ENCODE assay signal across 13 cellular contexts in the genomic region with DNA sequence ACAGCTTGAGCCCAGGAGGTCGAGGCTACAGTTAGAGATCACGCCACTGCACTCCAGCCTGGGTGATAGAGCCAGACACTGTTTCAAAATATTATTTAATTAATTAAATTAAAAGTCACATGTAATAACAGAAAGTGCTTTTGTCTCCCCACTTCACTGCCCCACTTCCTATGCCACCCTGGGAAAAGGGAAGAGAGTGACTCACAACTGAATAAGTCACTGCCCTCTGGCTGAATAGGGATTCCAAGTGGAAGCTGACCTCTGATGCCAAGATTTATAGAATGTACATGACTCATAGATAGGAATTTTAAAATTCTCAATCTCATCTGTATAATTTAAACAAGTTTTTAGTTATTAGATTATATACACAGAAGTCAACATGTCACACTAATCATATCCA. TPM values are rescaled to one million over a fixed set of nuclear protein-coding genes. Genes with fewer than 3 reads are reported as not detected.
DNase-seq lines count a peak whose midpoint lies in the region; ATAC-seq and TF ChIP-seq lines count a peak whose summit lies in the region.
"Had no signal": no experiment of that assay in that cellular context is flagged by ENCODE, and none has a peak within 500 bp of the region (broad histone marks: within the 10 kb centered on the region; RNA-seq: fewer than 3 reads in every experiment).

No MANE protein-coding gene starts in this region.

- ATAC-seq in IMR-90 (ENCODE audit: low read depth) (peak; percentile 11), left ventricle myocardium superior (no peak)
- ATAC-seq: activated CD4-positive, alpha-beta T cell treated with anti-CD3 and anti-CD28 coated beads for 36 hours had no signal

- H3K56ac ChIP-seq in IMR-90 (ENCODE audit: extremely low read depth, insufficient read depth, low read length) = no peak overlapping the region

- no peak overlapping the region for H2BK12ac ChIP-seq in mesenchymal stem cell (ENCODE audit: low read length in 2 of 2)

- H2AK5ac ChIP-seq in IMR-90 (ENCODE audit: low read depth, low read length) (peak overlapping the region; percentile 29; the same call in 1 of the 2 replicates), mesenchymal stem cell (ENCODE audit: low read length, severe bottlenecking) (no peak overlapping the region)

- H2BK15ac ChIP-seq in IMR-90 (ENCODE audit: low read depth, low read length) (no peak overlapping the region), mesenchymal stem cell (ENCODE audit: low read depth, poor library complexity, severe bottlenecking) (no peak overlapping the region)

- intact Hi-C loops in IMR-90 (cut with micrococcal nuclease) = loop anchor here (10.0 kb wide), 1 partner anchor 203 kb away; a partner anchor contains a TSS
- intact Hi-C loops in mammary epithelial cell (cut with micrococcal nuclease) = loop anchor here (5.0 to 10.0 kb wide), 3 partner anchors 49 to 137 kb away; a partner anchor contains a TSS
- intact Hi-C loops in left ventricle myocardium superior (cut with micrococcal nuclease) = no loop called here

- H2BK5ac ChIP-seq in IMR-90 (ENCODE audit: low read depth, low read length, poor library complexity, severe bottlenecking) (no peak overlapping the region), mesenchymal stem cell (ENCODE audit: low read depth, low read length, poor library complexity, severe bottlenecking) (no peak overlapping the region)

- peaks cover 17 to 48% (median 31%) of the 10 kb centered on the region in 11 experiments for H3K9me3 ChIP-seq in BLaER1 treated with 17β-estradiol and CSF1 and Interleukin-3, amounts not matched to agents 10 nM and 100 nM (replicated peaks in 1 of 11)
- H3K9me3 ChIP-seq in IMR-90 (ENCODE audit: control insufficient read depth, insufficient read depth, low read length) = peaks cover 5% of the 10 kb centered on the region; the same call in 1 of the 2 replicates
- H3K9me3 ChIP-seq in mammary epithelial cell (replicated peaks; ENCODE audit: insufficient read depth, low read length) = peaks cover 22% of the 10 kb centered on the region
- H3K9me3 ChIP-seq in mesenchymal stem cell (ENCODE audit: control insufficient read depth, low read length) = no peaks in the 10 kb centered on the region

- H3K79me2 ChIP-seq in mammary epithelial cell (ENCODE audit: insufficient read depth, low read length) = no peaks in the 10 kb centered on the region

- H3K4ac ChIP-seq in IMR-90 (ENCODE audit: low read depth, low read length) (0 out of 2 replicates have a peak overlapping the region, but pooled peaks have one; percentile 45), mesenchymal stem cell (ENCODE audit: low read depth in 1 of 2, low read length in 2 of 2) (no peak overlapping the region)

- no CpG with 5 or more reads among the region's 2 CpGs for WGBS in IMR-90 (ENCODE audit: extremely low coverage in 2 of 2, insufficient read length in 1 of 2), 2 experiments
- whole genome bisulfite sequencing in mammary epithelial cell (ENCODE audit: low coverage, missing lambda C conversion rate) = 12% methylated on average over 2 of the region's 2 CpGs
- WGBS in mesenchymal stem cell = 50% methylated on average over 1 of the region's 2 CpGs

- peaks cover 8 to 35% (median 22%) of the 10 kb centered on the region in 10 experiments; a peak in 17 of 20 replicates for H3K4me1 ChIP-seq in BLaER1 treated with 17β-estradiol and CSF1 and Interleukin-3, amounts not matched to agents 10 nM and 100 nM
- 0 out of 2 replicates have a peak, but pooled peaks cover 3% of the 10 kb centered on the region for H3K4me1 ChIP-seq in IMR-90 (ENCODE audit: control insufficient read depth, insufficient read depth, low read length)
- H3K4me1 ChIP-seq in mammary epithelial cell (ENCODE audit: insufficient read depth, low read length) = peaks cover 10% of the 10 kb centered on the region
- H3K4me1 ChIP-seq in mesenchymal stem cell (ENCODE audit: control insufficient read depth, insufficient read depth, low read depth, low read length) = peaks cover 7% of the 10 kb centered on the region

- H3K79me1 ChIP-seq in IMR-90 (ENCODE audit: low read depth in 1 of 2, low read length in 2 of 2) (peaks cover 4 to 6% of the 10 kb centered on the region in 2 experiments; a peak in 2 of 4 replicates), mesenchymal stem cell (replicated peaks; ENCODE audit: low read length, poor library complexity, severe bottlenecking) (peaks cover 2% of the 10 kb centered on the region)

- no peak overlapping the region for H2AK9ac ChIP-seq in IMR-90 (replicated peaks; ENCODE audit: low read depth, low read length, poor library complexity)

- H3K9me1 ChIP-seq in IMR-90 (ENCODE audit: insufficient read depth, low read length) = no peaks in the 10 kb centered on the region

- H3K4me3 ChIP-seq in BLaER1 treated with 17β-estradiol and CSF1 and Interleukin-3, amounts not matched to agents 10 nM and 100 nM = no peak overlapping the region
- H3K4me3 ChIP-seq in IMR-90 (ENCODE audit: insufficient read depth, low read depth, low read length) (no peak overlapping the region), mammary epithelial cell (replicated peaks in 1 of 3; ENCODE audit: insufficient read depth in 1 of 3, low read depth in 2 of 3, low read length in 3 of 3) (no peak overlapping the region), mesenchymal stem cell (ENCODE audit: insufficient read depth in 1 of 2, low read depth in 1 of 2, low read length in 2 of 2) (no peak overlapping the region)

- no peak for TF ChIP-seq POLR2A in IMR-90 (IDR thresholded peaks at IDR 0.05; ENCODE audit: low read depth, low read length)

- TF ChIP-seq CTCF in IMR-90 (conservative IDR thresholded peaks at IDR 0.05; ENCODE audit: low read depth, low read length) = no peak
- no peak for TF ChIP-seq CTCF in mammary epithelial cell (conservative IDR thresholded peaks at IDR 0.05 in 1 of 2, IDR thresholded peaks at IDR 0.05 in 1 of 2; ENCODE audit: extremely low read depth in 1 of 2, insufficient read depth in 1 of 2, low read depth in 1 of 2, low read length in 2 of 2)

- DNase-seq in IMR-90 = peak; percentile 37
- DNase-seq in mammary epithelial cell = peak; percentile 86
- peak; percentile 47 for DNase-seq in mesenchymal stem cell
- DNase-seq in cerebellum (ENCODE audit: low spot score) = no peak
- DNase-seq in stimulated activated CD8-positive, alpha-beta memory T cell treated with anti-CD3 and anti-CD28 coated beads, Interleukin-4, amount 100 ng/mL, for 48 hours = no peak
- DNase-seq in stimulated activated CD4-positive, alpha-beta T cell treated with anti-CD3 and anti-CD28 coated beads, Interleukin-2, amount 100 ng/mL, for 24 hours = no peak
- DNase-seq in left ventricle myocardium superior = no peak
- DNase-seq: activated CD4-positive, alpha-beta T cell treated with anti-CD3 and anti-CD28 coated beads for 36 hours; DMS79 treated with DMSO at 0.1 percent for 48 hours; NCI-H1694; stimulated activated CD4-positive, alpha-beta T cell treated with anti-CD3 and anti-CD28 coated beads, Interleukin-4, amount 100 ng/mL, for 24 hours had no signal

- no peak overlapping the region for H3K27ac ChIP-seq in BLaER1 treated with 17β-estradiol and CSF1 and Interleukin-3, amounts not matched to agents 10 nM and 100 nM
- H3K27ac ChIP-seq in IMR-90 (ENCODE audit: insufficient read depth, low read length) (no peak overlapping the region; the same call in 1 of the 2 replicates), mammary epithelial cell (ENCODE audit: insufficient read depth, low read depth, low read length) (peak overlapping the region; percentile 44), mesenchymal stem cell (ENCODE audit: low read length, poor library complexity, severe bottlenecking) (no peak overlapping the region)

- no peak overlapping the region for H2BK20ac ChIP-seq in IMR-90 (ENCODE audit: low read depth, low read length)

- H3K18ac ChIP-seq in IMR-90 (ENCODE audit: low read depth, low read length) (no peak overlapping the region), mesenchymal stem cell (ENCODE audit: low read depth in 1 of 2, low read length in 2 of 2) (no peak overlapping the region)

- H3K23ac ChIP-seq in IMR-90 (ENCODE audit: low read depth, low read length) = no peak overlapping the region
- no peak overlapping the region for H3K23ac ChIP-seq in mesenchymal stem cell (ENCODE audit: low read length in 2 of 2)

- TF ChIP-seq RAD21 in IMR-90 (IDR thresholded peaks at IDR 0.05; ENCODE audit: low read length) = no peak

- no peak overlapping the region for H4K5ac ChIP-seq in IMR-90 (ENCODE audit: low read depth, low read length)

- peak overlapping the region in 7 of 11 experiments; percentile 1 to 86 (median 48); a peak in 10 of 22 replicates for H3K4me2 ChIP-seq in BLaER1 treated with 17β-estradiol and CSF1 and Interleukin-3, amounts not matched to agents 10 nM and 100 nM
- H3K4me2 ChIP-seq in IMR-90 (ENCODE audit: low read depth, low read length) = no peak overlapping the region
- H3K4me2 ChIP-seq in mammary epithelial cell (ENCODE audit: insufficient read depth, low read depth, low read length) = peak overlapping the region; percentile 9
- H3K4me2 ChIP-seq in mesenchymal stem cell (ENCODE audit: low read length, poor library complexity, severe bottlenecking) = no peak overlapping the region

- peaks cover 13 to 37% (median 29%) of the 10 kb centered on the region in 11 experiments for H3K36me3 ChIP-seq in BLaER1 treated with 17β-estradiol and CSF1 and Interleukin-3, amounts not matched to agents 10 nM and 100 nM
- H3K36me3 ChIP-seq in IMR-90 (ENCODE audit: control insufficient read depth, insufficient read depth, low read length) (peaks cover 6% of the 10 kb centered on the region), mammary epithelial cell (ENCODE audit: insufficient read depth, low read length) (no peaks in the 10 kb centered on the region), mesenchymal stem cell (ENCODE audit: control insufficient read depth in 1 of 2, insufficient read depth in 2 of 2, low read depth in 1 of 2, low read length in 2 of 2) (no peaks in the 10 kb centered on the region)

- no peak overlapping the region for H3K14ac ChIP-seq in IMR-90 (replicated peaks; ENCODE audit: low read depth, low read length)
- H3K14ac ChIP-seq in mesenchymal stem cell (ENCODE audit: low read length in 2 of 2) = no peak overlapping the region

- BruUV-seq in IMR-90 (replicated peaks; lab: Mats Ljungman, UMichigan) (no TSS peak), mammary epithelial cell (replicated peaks; lab: Mats Ljungman, UMichigan) (no TSS peak)

- peak overlapping the region; percentile 25; the same call in 1 of the 2 replicates for H2BK120ac ChIP-seq in IMR-90 (ENCODE audit: low read depth, low read length)
- H2BK120ac ChIP-seq in mesenchymal stem cell (ENCODE audit: low read depth, low read length) = no peak overlapping the region

- dilution Hi-C loops in IMR-90 (cut with HindIII; ENCODE audit: low sequenced_read_pairs, unreplicated experiment) (no loop called here), mammary epithelial cell (cut with HindIII; ENCODE audit: low sequenced_read_pairs) (no loop called here)

- in situ Hi-C loops in IMR-90 (cut with MboI; ENCODE audit: low sequenced_read_pairs) (no loop called here), mammary epithelial cell (cut with MboI; ENCODE audit: low sequenced_read_pairs in 2 of 2) (no loop called here)

- POLR2A ChIA-PET in IMR-90 (lab: Charles Lee; ENCODE audit: unreplicated experiment) = no interaction called here

- no peaks in the 10 kb centered on the region for H4K20me1 ChIP-seq in BLaER1 treated with 17β-estradiol and CSF1 and Interleukin-3, amounts not matched to agents 10 nM and 100 nM
- H4K20me1 ChIP-seq in IMR-90 (ENCODE audit: insufficient read depth, low read length) (no peaks in the 10 kb centered on the region), mammary epithelial cell (ENCODE audit: insufficient read depth, low read length) (no peaks in the 10 kb centered on the region)

- H4K8ac ChIP-seq in IMR-90 (ENCODE audit: low read depth in 2 of 2, low read length in 2 of 2) (peak overlapping the region in 1 of 2 experiments; percentile 26; a peak in 1 of 4 replicates), mesenchymal stem cell (ENCODE audit: low read length) (no peak overlapping the region)

- no peaks in the 10 kb centered on the region for H3K27me3 ChIP-seq in BLaER1 treated with 17β-estradiol and CSF1 and Interleukin-3, amounts not matched to agents 10 nM and 100 nM
- no peaks in the 10 kb centered on the region for H3K27me3 ChIP-seq in IMR-90 (ENCODE audit: control insufficient read depth, insufficient read depth, low read length)
- H3K27me3 ChIP-seq in mammary epithelial cell (ENCODE audit: insufficient read depth, low read length) = no peaks in the 10 kb centered on the region
- H3K27me3 ChIP-seq in mesenchymal stem cell (ENCODE audit: control insufficient read depth in 1 of 2, insufficient read depth in 1 of 2, low read length in 2 of 2) = no peaks in the 10 kb centered on the region

- no peak overlapping the region for H3K9ac ChIP-seq in BLaER1 treated with 17β-estradiol and CSF1 and Interleukin-3, amounts not matched to agents 10 nM and 100 nM
- H3K9ac ChIP-seq in IMR-90 (ENCODE audit: low read depth, low read length) (no peak overlapping the region), mammary epithelial cell (ENCODE audit: insufficient read depth, low read length) (no peak overlapping the region), mesenchymal stem cell (ENCODE audit: low read length) (no peak overlapping the region)

- CTCF ChIA-PET in IMR-90 (lab: Yijun Ruan, JAX) (no interaction called here), mammary epithelial cell (lab: Charles Lee; ENCODE audit: low non-redundant PET) (no interaction called here)

- no peak overlapping the region for H2AFZ ChIP-seq in IMR-90 (replicated peaks; ENCODE audit: low read length, poor library complexity)
- no peak overlapping the region for H2AFZ ChIP-seq in mammary epithelial cell (ENCODE audit: low read depth, low read length)
- H2AFZ ChIP-seq in mesenchymal stem cell (ENCODE audit: low read depth, low read length) = no peak overlapping the region

- H4K91ac ChIP-seq in IMR-90 (ENCODE audit: insufficient read depth, low read depth, low read length) (0 out of 2 replicates have a peak overlapping the region, but pooled peaks have one; percentile 41), mesenchymal stem cell (ENCODE audit: low read length) (no peak overlapping the region)

RNA-seq across cellular contexts. Expression of a gene that starts 22.2 kb away (rescaled TPM):
- total RNA-seq in IMR-90 (2012; rRNA removed) = not detected in 2 replicates
- not detected in 2 replicates for polyA plus RNA-seq in IMR-90 (2012; rRNA removed)
- not detected in 2 replicates for polyA plus RNA-seq in IMR-90 (2012; cell fraction: cytosol; rRNA removed)
- not detected in 2 replicates for polyA plus RNA-seq in IMR-90 (2012; cell fraction: nucleus; rRNA removed; ENCODE audit: low replicate concordance)
- total RNA-seq in mammary epithelial cell = not detected
- not detected for polyA plus RNA-seq in mammary epithelial cell
- polyA minus RNA-seq in mammary epithelial cell = not detected
- polyA plus RNA-seq in mesenchymal stem cell (2013, experiment 1 of 2) = not detected
- polyA plus RNA-seq in mesenchymal stem cell (2013, experiment 2 of 2) = not detected
- total RNA-seq in cerebellum = not detected
- not detected for total RNA-seq in left ventricle myocardium superior
- total RNA-seq: H1 had no signal
- polyA plus RNA-seq: H1 had no signal

RNA-seq across cellular contexts. Expression of a gene that starts 28.8 kb away (rescaled TPM):
- total RNA-seq in IMR-90 (2012; rRNA removed) (10.0 and 12.0 TPM in 2 replicates), mammary epithelial cell (10 to 100 TPM in 1 of 2 donors, 1 to 10 TPM in 1; 6.0 to 10.8 TPM), cerebellum (8.9 TPM), left ventricle myocardium superior (4.4 TPM)
- polyA plus RNA-seq in IMR-90 (2012; rRNA removed) (1.2 and 1.6 TPM in 2 replicates), mammary epithelial cell (3.8 TPM)
- polyA plus RNA-seq in IMR-90 (2012; cell fraction: cytosol; rRNA removed) = 0.37 and 0.43 TPM in 2 replicates
- 0.38 and 2.2 TPM in 2 replicates for polyA plus RNA-seq in IMR-90 (2012; cell fraction: nucleus; rRNA removed; ENCODE audit: low replicate concordance)
- 13.7 TPM for polyA minus RNA-seq in mammary epithelial cell
- 3.0 TPM for polyA plus RNA-seq in mesenchymal stem cell (2013, experiment 1 of 2)
- polyA plus RNA-seq in mesenchymal stem cell (2013, experiment 2 of 2) = 2.9 TPM

RNA-seq across cellular contexts. Expression of a gene that starts 53.1 kb away (rescaled TPM):
- total RNA-seq in IMR-90 (2012; rRNA removed) (not detected in 2 replicates), mammary epithelial cell (not detected), cerebellum (not detected), left ventricle myocardium superior (not detected)
- polyA plus RNA-seq in IMR-90 (2012; rRNA removed) (not detected in 2 replicates), mammary epithelial cell (not detected)
- not detected in 2 replicates for polyA plus RNA-seq in IMR-90 (2012; cell fraction: cytosol; rRNA removed)
- not detected in 2 replicates for polyA plus RNA-seq in IMR-90 (2012; cell fraction: nucleus; rRNA removed; ENCODE audit: low replicate concordance)
- polyA minus RNA-seq in mammary epithelial cell = not detected
- polyA plus RNA-seq in mesenchymal stem cell (2013, experiment 1 of 2) = not detected
- polyA plus RNA-seq in mesenchymal stem cell (2013, experiment 2 of 2) = not detected
- total RNA-seq: activated CD4-positive, alpha-beta T cell treated with anti-CD3 and anti-CD28 coated beads for 36 hours; H1 had no signal

Comparison
In these comparisons a context has a peak if more than half of its experiments do, and no peak if none do; other contexts are left out.
1. H3K4me2 ChIP-seq: peak in BLaER1 treated with 17β-estradiol and CSF1 and Interleukin-3, amounts not matched to agents 10 nM and 100 nM (7 of 11) and mammary epithelial cell (single experiment); none in IMR-90 (single experiment) and mesenchymal stem cell (single experiment).
2. DNase-seq: peak in IMR-90 (single experiment), mammary epithelial cell (single experiment) and mesenchymal stem cell (single experiment); none in cerebellum (single experiment), stimulated activated CD8-positive, alpha-beta memory T cell treated with anti-CD3 and anti-CD28 coated beads, Interleukin-4, amount 100 ng/mL, for 48 hours (single experiment), stimulated activated CD4-positive, alpha-beta T cell treated with anti-CD3 and anti-CD28 coated beads, Interleukin-2, amount 100 ng/mL, for 24 hours (0 of 2) and left ventricle myocardium superior (single experiment).